21 cellular contexts compared by ENCODE assay signal in genomic region chr9:14499976-14500375, GRCh38.
"Had no signal": no experiment of that assay in that cellular context is flagged by ENCODE, and none has a peak within 500 bp of the region (broad histone marks: within the 10 kb centered on the region; RNA-seq: fewer than 3 reads in every experiment).

No MANE protein-coding gene starts in this region.

- H3K36me3 ChIP-seq: esophagus muscularis mucosa, gastroesophageal sphincter, heart right ventricle, left lung, lower lobe of right lung had no signal

- H3K4me1 ChIP-seq: esophagus muscularis mucosa, foreskin keratinocyte, gastroesophageal sphincter, heart right ventricle, left lung, lower lobe of right lung had no signal

- ATAC-seq: foreskin keratinocyte, gastroesophageal sphincter, heart right ventricle, left cardiac atrium, left lung, left ventricle myocardium superior, lower lobe of right lung, mucosa of descending colon had no signal

- FAIRE-seq: colon, endothelial cell of umbilical vein, frontal cortex, islet of Langerhans, keratinocyte had no signal

- H3K27me3 ChIP-seq: esophagus muscularis mucosa, gastroesophageal sphincter, left lung had no signal

- DNase-seq: dermis blood vessel endothelial cell; effector CD4-positive, alpha-beta T cell; effector memory CD4-positive, alpha-beta T cell; foreskin keratinocyte; heart right ventricle; hippocampal formation; left cardiac atrium; left lung; left ventricle myocardium superior; lower lobe of right lung; mesenchymal stem cell; mucosa of descending colon; naive B cell had no signal

- H3K4me3 ChIP-seq: coronary artery, esophagus muscularis mucosa, gastroesophageal sphincter, heart right ventricle, left lung, lower lobe of right lung, mucosa of descending colon had no signal

- H3K27ac ChIP-seq: coronary artery, esophagus muscularis mucosa, foreskin keratinocyte, gastroesophageal sphincter, heart right ventricle, left lung, lower lobe of right lung had no signal

- H3K9me3 ChIP-seq: esophagus muscularis mucosa, gastroesophageal sphincter, heart right ventricle, left lung, lower lobe of right lung, mucosa of descending colon had no signal
